In the genomic region with DNA sequence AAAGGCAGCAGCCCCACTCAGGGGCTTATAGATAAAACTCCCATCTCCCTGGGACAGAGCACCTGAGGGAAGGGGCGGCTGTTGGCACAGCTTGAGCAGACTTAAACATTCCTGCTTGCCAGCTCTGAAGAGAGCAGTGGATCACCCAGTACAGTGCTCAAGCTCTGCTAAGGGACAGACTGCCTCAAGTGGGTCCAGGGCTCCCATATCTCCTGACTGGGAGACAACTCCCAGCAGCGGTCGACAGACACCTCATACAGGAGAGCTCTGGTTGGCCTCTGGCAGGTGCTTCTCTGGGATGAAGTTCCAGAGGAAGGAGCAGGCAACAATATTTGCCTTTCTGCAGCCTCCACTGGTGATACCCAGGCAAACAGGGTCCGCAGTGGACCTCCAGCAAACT, we compare ENCODE assay signal across 34 cellular contexts.
"Had no signal": no experiment of that assay in that cellular context is flagged by ENCODE, and none has a peak within 500 bp of the region (broad histone marks: within the 10 kb centered on the region; RNA-seq: fewer than 3 reads in every experiment).

No MANE protein-coding gene starts in this region.

- H3K36me3 Mint-ChIP-seq: activated CD4-positive, alpha-beta memory T cell treated with anti-CD3 and anti-CD28 coated beads for 36 hours; activated naive CD4-positive, alpha-beta T cell treated with anti-CD3 and anti-CD28 coated beads, Interleukin-2, amount 10 ng/mL, durations not matched to agents 7 days and 5 days; activated naive CD4-positive, alpha-beta T cell treated with anti-CD3 and anti-CD28 coated beads, Interleukin-2, amount 50 U/mL, for 24 hours; activated naive CD8-positive, alpha-beta T cell; activated naive CD8-positive, alpha-beta T cell treated with anti-CD3 and anti-CD28 coated beads, Interleukin-2, amount 10 ng/mL, durations not matched to agents 7 days and 5 days; brain had no signal

- H3K27me3 ChIP-seq: ascending aorta, cardiac muscle cell had no signal

- DNase-seq: activated B cell treated with CpG ODN at 0.5 μM for 24 hours; activated CD4-positive, alpha-beta memory T cell treated with anti-CD3 and anti-CD28 coated beads for 36 hours; activated CD4-positive, alpha-beta T cell treated with anti-CD3 and anti-CD28 coated beads for 4 hours; activated CD4-positive, alpha-beta T cell treated with anti-CD3 and anti-CD28 coated beads, Interleukin-2, amount 10 ng/mL, durations not matched to agents 24 days and 14 days; activated CD4-positive, alpha-beta T cell treated with anti-CD3 and anti-CD28 coated beads, Interleukin-2, amount 50 U/mL, for 1 hour; activated CD4-positive, alpha-beta T cell treated with anti-CD3 and anti-CD28 coated beads, Interleukin-2, amount 50 U/mL, for 4 hours; activated CD4-positive, CD25-positive, alpha-beta regulatory T cell treated with anti-CD3 and anti-CD28 coated beads, Interleukin-2, amount 50 U/mL, for 72 hours; activated CD8-positive, alpha-beta memory T cell treated with anti-CD3 and anti-CD28 coated beads, Interleukin-2, amount 50 U/mL, for 4 hours; activated CD8-positive, alpha-beta T cell treated with anti-CD3 and anti-CD28 coated beads for 36 hours; activated effector memory CD4-positive, alpha-beta T cell treated with Interleukin-2 at 50 U/mL for 16 hours; activated gamma-delta T cell; activated naive CD4-positive, alpha-beta T cell treated with anti-CD3 and anti-CD28 coated beads, Interleukin-2, amount 10 ng/mL, durations not matched to agents 7 days and 5 days; activated naive CD4-positive, alpha-beta T cell treated with Interleukin-2 at 50 U/mL for 16 hours; activated naive CD8-positive, alpha-beta T cell treated with anti-CD3 and anti-CD28 coated beads, Interleukin-2, amount 10 ng/mL, durations not matched to agents 7 days and 5 days; activated naive CD8-positive, alpha-beta T cell treated with anti-CD3 and anti-CD28 coated beads, Interleukin-2, amount 50 U/mL, for 24 hours; activated T-cell treated with anti-CD3 and anti-CD28 coated beads, Interleukin-2, amount 50 U/mL, for 24 hours; activated T-cell treated with anti-CD3 and anti-CD28 coated beads, Interleukin-2, amount 50 U/mL, for 48 hours; amygdala; anterior cingulate cortex; central memory CD4-positive, alpha-beta T cell; T-helper 1 cell; T-helper 2 cell; T-helper 9 cell had no signal

- H3K9me3 ChIP-seq: ascending aorta had no signal

- H3K4me1 Mint-ChIP-seq: activated B cell treated with CpG ODN at 0.5 μM for 24 hours; activated CD4-positive, alpha-beta T cell treated with anti-CD3 and anti-CD28 coated beads, Interleukin-2, amount 10 ng/mL, durations not matched to agents 24 days and 14 days; activated naive CD4-positive, alpha-beta T cell treated with anti-CD3 and anti-CD28 coated beads, Interleukin-2, amount 10 ng/mL, durations not matched to agents 7 days and 5 days; activated naive CD4-positive, alpha-beta T cell treated with anti-CD3 and anti-CD28 coated beads, Interleukin-2, amount 50 U/mL, for 24 hours; activated naive CD8-positive, alpha-beta T cell treated with anti-CD3 and anti-CD28 coated beads, Interleukin-2, amount 10 ng/mL, durations not matched to agents 7 days and 5 days; activated naive CD8-positive, alpha-beta T cell treated with anti-CD3 and anti-CD28 coated beads, Interleukin-2, amount 50 U/mL, for 24 hours; brain had no signal

- ATAC-seq: activated CD8-positive, alpha-beta T cell treated with anti-CD3 and anti-CD28 coated beads for 36 hours; activated naive CD8-positive, alpha-beta T cell treated with anti-CD3 and anti-CD28 coated beads, Interleukin-2, amount 50 U/mL, for 24 hours had no signal

- H3K27ac ChIP-seq: ascending aorta, cardiac muscle cell, VCaP had no signal

- H3K4me3 Mint-ChIP-seq: activated B cell treated with CpG ODN at 0.5 μM for 24 hours; activated CD4-positive, alpha-beta memory T cell treated with anti-CD3 and anti-CD28 coated beads for 36 hours; activated CD4-positive, alpha-beta T cell treated with anti-CD3 and anti-CD28 coated beads, Interleukin-2, amount 10 ng/mL, durations not matched to agents 24 days and 14 days; activated CD8-positive, alpha-beta T cell treated with anti-CD3 and anti-CD28 coated beads for 36 hours; activated naive CD4-positive, alpha-beta T cell treated with anti-CD3 and anti-CD28 coated beads, Interleukin-2, amount 10 ng/mL, durations not matched to agents 7 days and 5 days; activated naive CD4-positive, alpha-beta T cell treated with anti-CD3 and anti-CD28 coated beads, Interleukin-2, amount 50 U/mL, for 24 hours; activated naive CD8-positive, alpha-beta T cell; activated naive CD8-positive, alpha-beta T cell treated with anti-CD3 and anti-CD28 coated beads, Interleukin-2, amount 10 ng/mL, durations not matched to agents 7 days and 5 days; activated naive CD8-positive, alpha-beta T cell treated with anti-CD3 and anti-CD28 coated beads, Interleukin-2, amount 50 U/mL, for 24 hours; activated T-cell treated with anti-CD3 and anti-CD28 coated beads, Interleukin-2, amount 50 U/mL, for 24 hours; brain; T-helper 1 cell treated with Interleukin-12 subunit alpha and Interleukin-12 subunit beta and Interleukin-4 antibody, amounts not matched to agents 30 μg/mL and 1 μg/mL, for 36 hours; T-helper 2 cell treated with Interferon-gamma antibody and Interleukin-4, amounts not matched to agents 5 μg/mL and 100 μg/mL, for 36 hours had no signal

- H3K36me3 ChIP-seq: ascending aorta, cardiac muscle cell had no signal

- FAIRE-seq: bronchial epithelial cell, TTC549 had no signal

- H3K4me1 ChIP-seq: ascending aorta had no signal

- H3K27ac Mint-ChIP-seq: activated B cell treated with CpG ODN at 0.5 μM for 24 hours; activated CD4-positive, alpha-beta memory T cell treated with anti-CD3 and anti-CD28 coated beads for 36 hours; activated CD4-positive, alpha-beta T cell treated with anti-CD3 and anti-CD28 coated beads, Interleukin-2, amount 10 ng/mL, durations not matched to agents 24 days and 14 days; activated CD8-positive, alpha-beta T cell treated with anti-CD3 and anti-CD28 coated beads for 36 hours; activated naive CD4-positive, alpha-beta T cell treated with anti-CD3 and anti-CD28 coated beads, Interleukin-2, amount 10 ng/mL, durations not matched to agents 7 days and 5 days; activated naive CD4-positive, alpha-beta T cell treated with anti-CD3 and anti-CD28 coated beads, Interleukin-2, amount 50 U/mL, for 24 hours; activated naive CD8-positive, alpha-beta T cell; activated naive CD8-positive, alpha-beta T cell treated with anti-CD3 and anti-CD28 coated beads, Interleukin-2, amount 10 ng/mL, durations not matched to agents 7 days and 5 days; activated naive CD8-positive, alpha-beta T cell treated with anti-CD3 and anti-CD28 coated beads, Interleukin-2, amount 50 U/mL, for 24 hours; activated T-cell treated with anti-CD3 and anti-CD28 coated beads, Interleukin-2, amount 50 U/mL, for 24 hours; activated T-helper 2 cell treated with anti-CD3 and anti-CD28 coated beads, Interferon-gamma antibody, Interleukin-2, Interleukin-4, amounts not matched to agents 10 μg/mL and 5 μg/mL and 100 μg/mL, durations not matched to agents 14 hours and 24 hours and 36 hours; brain; T-helper 1 cell treated with Interleukin-12 subunit alpha and Interleukin-12 subunit beta and Interleukin-4 antibody, amounts not matched to agents 30 μg/mL and 1 μg/mL, for 36 hours; T-helper 2 cell treated with Interferon-gamma antibody and Interleukin-4, amounts not matched to agents 5 μg/mL and 100 μg/mL, for 36 hours had no signal

- H3K27me3 Mint-ChIP-seq: activated B cell treated with CpG ODN at 0.5 μM for 24 hours; activated CD4-positive, alpha-beta memory T cell treated with anti-CD3 and anti-CD28 coated beads for 36 hours; activated CD4-positive, alpha-beta T cell treated with anti-CD3 and anti-CD28 coated beads, Interleukin-2, amount 10 ng/mL, durations not matched to agents 24 days and 14 days; activated CD8-positive, alpha-beta T cell treated with anti-CD3 and anti-CD28 coated beads for 36 hours; activated naive CD4-positive, alpha-beta T cell treated with anti-CD3 and anti-CD28 coated beads, Interleukin-2, amount 10 ng/mL, durations not matched to agents 7 days and 5 days; activated naive CD4-positive, alpha-beta T cell treated with anti-CD3 and anti-CD28 coated beads, Interleukin-2, amount 50 U/mL, for 24 hours; activated naive CD8-positive, alpha-beta T cell; activated naive CD8-positive, alpha-beta T cell treated with anti-CD3 and anti-CD28 coated beads, Interleukin-2, amount 10 ng/mL, durations not matched to agents 7 days and 5 days; activated naive CD8-positive, alpha-beta T cell treated with anti-CD3 and anti-CD28 coated beads, Interleukin-2, amount 50 U/mL, for 24 hours; activated T-cell treated with anti-CD3 and anti-CD28 coated beads, Interleukin-2, amount 50 U/mL, for 24 hours had no signal

- H3K4me3 ChIP-seq: ascending aorta, cardiac muscle cell had no signal
